10 cellular contexts compared by ENCODE assay signal in genomic region chr5:127586811-127587210, GRCh38.
DNase-seq lines count a peak whose midpoint lies in the region; ATAC-seq and TF ChIP-seq lines count a peak whose summit lies in the region.
"Had no signal": no experiment of that assay in that cellular context is flagged by ENCODE, and none has a peak within 500 bp of the region (broad histone marks: within the 10 kb centered on the region; RNA-seq: fewer than 3 reads in every experiment).

No MANE protein-coding gene starts in this region.

- peak; percentile 43 for ATAC-seq in GM19035 (IDR thresholded peaks at IDR 0.05; ENCODE audit: unreplicated experiment)
- ATAC-seq in GM21619 (IDR thresholded peaks at IDR 0.05; ENCODE audit: unreplicated experiment): peak; percentile 33
- peak; percentile 39 for ATAC-seq in HG03097 (IDR thresholded peaks at IDR 0.05; ENCODE audit: low FRiP score, unreplicated experiment)
- no peak for ATAC-seq in esophagus mucosa

- no peak overlapping the region for H3K4me3 ChIP-seq in choroid plexus epithelial cell (ENCODE audit: low read depth, low read length)
- H3K4me3 ChIP-seq: thoracic aorta had no signal

- TF ChIP-seq CTCF in choroid plexus epithelial cell (conservative IDR thresholded peaks at IDR 0.05; ENCODE audit: low read depth, low read length): no peak

- DNase-seq in choroid plexus epithelial cell (ENCODE audit: low read depth): peak; percentile 13
- no peak for DNase-seq in NCI-H1436 treated with DMSO at 0.1 percent for 48 hours (lab: John Stamatoyannopoulos, UW)
- no peak for DNase-seq in NCI-H226
- no peak for DNase-seq in stimulated activated CD4-positive, alpha-beta T cell treated with anti-CD3 and anti-CD28 coated beads, Interleukin-1b, Interleukin-23, amount 100 ng/mL, for 48 hours
- DNase-seq: NCI-H1694 had no signal
